Comparison of ENCODE assay signal across 16 cellular contexts in genomic region chr7:139844779-139845442, GRCh38. TPM values are rescaled to one million over a fixed set of nuclear protein-coding genes. Genes with fewer than 3 reads are reported as not detected.
A peak's percentile ranks its signal among the peaks of the same experiment; 100 is the strongest.
DNase-seq lines count a peak whose midpoint lies in the region; ATAC-seq, FAIRE-seq and TF ChIP-seq lines count a peak whose summit lies in the region.
"Had no signal": no experiment of that assay in that cellular context is flagged by ENCODE, and none has a peak within 500 bp of the region (broad histone marks: within the 10 kb centered on the region; RNA-seq: fewer than 3 reads in every experiment).

No MANE protein-coding gene starts in this region.

- H3K36me3 Mint-ChIP-seq in activated naive CD8-positive, alpha-beta T cell treated with anti-CD3 and anti-CD28 coated beads, Interleukin-2, amount 50 U/mL, for 24 hours (ENCODE audit: low read depth): no peaks in the 10 kb centered on the region

- H3K27ac Mint-ChIP-seq in activated naive CD8-positive, alpha-beta T cell treated with anti-CD3 and anti-CD28 coated beads, Interleukin-2, amount 50 U/mL, for 24 hours: no peak overlapping the region

- no peaks in the 10 kb centered on the region for H3K27me3 ChIP-seq in body of pancreas
- H3K27me3 ChIP-seq in small intestine (ENCODE audit: control insufficient read depth in 2 of 2, insufficient read depth in 2 of 2, low read length in 2 of 2): no peaks in the 10 kb centered on the region

- no peak for TF ChIP-seq POLR2A in body of pancreas (IDR thresholded peaks at IDR 0.05)

- 53 to 57% methylated on average over 4 of the region's 4 CpGs for WGBS in body of pancreas, 2 donors
- WGBS in small intestine, 3 donors: 25 to 75% (median 53%) methylated on average over 4 of the region's 4 CpGs

- ATAC-seq in body of pancreas: peak; percentile 82
- ATAC-seq in mucosa of descending colon: peak; percentile 96
- no peak for ATAC-seq in activated naive CD8-positive, alpha-beta T cell treated with anti-CD3 and anti-CD28 coated beads, Interleukin-2, amount 50 U/mL, for 24 hours
- no peak for ATAC-seq in HG03342 (IDR thresholded peaks at IDR 0.05; ENCODE audit: unreplicated experiment)
- ATAC-seq: Right ventricle myocardium inferior had no signal

- no peak overlapping the region for H3K4me3 ChIP-seq in body of pancreas
- H3K4me3 ChIP-seq in mucosa of descending colon: no peak overlapping the region
- H3K4me3 ChIP-seq in small intestine (ENCODE audit: low read depth in 1 of 2, low read length in 2 of 2): no peak overlapping the region

- H3K27ac ChIP-seq in body of pancreas: no peak overlapping the region
- H3K27ac ChIP-seq in small intestine (ENCODE audit: low read depth in 1 of 2, low read length in 1 of 2): no peak overlapping the region

- FAIRE-seq in small intestine (lab: Jason Lieb, UNC): no peak

- H3K4me1 ChIP-seq in body of pancreas (peaks cover 10% of the 10 kb centered on the region), mucosa of descending colon (ENCODE audit: low read depth) (no peaks in the 10 kb centered on the region), small intestine (ENCODE audit: control insufficient read depth in 2 of 2, insufficient read depth in 1 of 2, low read depth in 1 of 2, low read length in 1 of 2) (no peaks in the 10 kb centered on the region)
- H3K4me1 ChIP-seq: Caco-2 had no signal

- H3K4me1 Mint-ChIP-seq in activated naive CD8-positive, alpha-beta T cell treated with anti-CD3 and anti-CD28 coated beads, Interleukin-2, amount 50 U/mL, for 24 hours: peaks cover 4% of the 10 kb centered on the region

- DNase-seq in DMS79 treated with DMSO at 0.1 percent for 48 hours (lab: John Stamatoyannopoulos, UW) (peak; percentile 58), DMS79 (lab: John Stamatoyannopoulos, UW) (no peak), body of pancreas (peak in 3 of 4 donors; percentile 50 to 78 (median 51)), mucosa of descending colon (peak in 1 of 3 donors; percentile 83), small intestine (peak; percentile 91), glomerular visceral epithelial cell (ENCODE audit: extremely low spot score) (no peak)
- DNase-seq in activated naive CD8-positive, alpha-beta T cell treated with anti-CD3 and anti-CD28 coated beads, Interleukin-2, amount 50 U/mL, for 24 hours: no peak
- DNase-seq: 8988T, C1 segment of cervical spinal cord, Caco-2, DND-41, HCEC 1CT, NCI-H1092, NCI-H526 treated with DMSO at 0.1 percent for 48 hours had no signal

- no peak for TF ChIP-seq CTCF in body of pancreas (IDR thresholded peaks at IDR 0.05)
- no peak for TF ChIP-seq CTCF in mucosa of descending colon (IDR thresholded peaks at IDR 0.05)

- no peak overlapping the region for H3K4me3 Mint-ChIP-seq in activated naive CD8-positive, alpha-beta T cell treated with anti-CD3 and anti-CD28 coated beads, Interleukin-2, amount 50 U/mL, for 24 hours

- H3K36me3 ChIP-seq in body of pancreas (replicated peaks in 1 of 2; ENCODE audit: insufficient read depth in 1 of 2, low read depth in 2 of 2): no peaks in the 10 kb centered on the region
- H3K36me3 ChIP-seq in mucosa of descending colon (ENCODE audit: low read depth): no peaks in the 10 kb centered on the region
- H3K36me3 ChIP-seq in small intestine (ENCODE audit: control insufficient read depth in 2 of 2, insufficient read depth in 2 of 2, low read length in 2 of 2): no peaks in the 10 kb centered on the region

- no peaks in the 10 kb centered on the region for H3K27me3 Mint-ChIP-seq in activated naive CD8-positive, alpha-beta T cell treated with anti-CD3 and anti-CD28 coated beads, Interleukin-2, amount 50 U/mL, for 24 hours

- no peaks in the 10 kb centered on the region for H3K9me3 Mint-ChIP-seq in activated naive CD8-positive, alpha-beta T cell treated with anti-CD3 and anti-CD28 coated beads, Interleukin-2, amount 50 U/mL, for 24 hours

- H3K9me3 ChIP-seq in body of pancreas (no peaks in the 10 kb centered on the region), mucosa of descending colon (no peaks in the 10 kb centered on the region), small intestine (ENCODE audit: control insufficient read depth, low read depth) (no peaks in the 10 kb centered on the region)

- intact Hi-C loops in body of pancreas (cut with DNase I) (no loop called here), mucosa of descending colon (cut with DNase I, micrococcal nuclease) (no loop called here)

RNA-seq across cellular contexts. Expression of gene TBXAS1, which starts 15.8 kb away (rescaled TPM):
- total RNA-seq in body of pancreas (10 to 100 TPM in 1 of 2 donors, 1 to 10 TPM in 1; 3.6 to 10.6 TPM), mucosa of descending colon (10 to 100 TPM in 1 of 3 donors, 1 to 10 TPM in 2; 9.4 to 15.6 (median 9.7) TPM)
- polyA plus RNA-seq in small intestine: 1 to 10 TPM; 1.1 to 7.8 (median 6.2) TPM

Comparison
In these comparisons a context has a peak if more than half of its experiments do, and no peak if none do; other contexts are left out.
1. DNase-seq: peak in DMS79 treated with DMSO at 0.1 percent for 48 hours (single experiment), body of pancreas (3 of 4) and small intestine (single experiment); none in DMS79 (single experiment), glomerular visceral epithelial cell (single experiment) and activated naive CD8-positive, alpha-beta T cell treated with anti-CD3 and anti-CD28 coated beads, Interleukin-2, amount 50 U/mL, for 24 hours (single experiment).
2. ATAC-seq: peak in body of pancreas (single experiment) and mucosa of descending colon (single experiment); none in activated naive CD8-positive, alpha-beta T cell treated with anti-CD3 and anti-CD28 coated beads, Interleukin-2, amount 50 U/mL, for 24 hours (single experiment) and HG03342 (single experiment).